Comparison of ENCODE assay signal across 19 cellular contexts in genomic region chr5:167241436-167242067, GRCh38.
DNase-seq lines count a peak whose midpoint lies in the region; ATAC-seq, FAIRE-seq and TF ChIP-seq lines count a peak whose summit lies in the region.
"Had no signal": no experiment of that assay in that cellular context is flagged by ENCODE, and none has a peak within 500 bp of the region (broad histone marks: within the 10 kb centered on the region; RNA-seq: fewer than 3 reads in every experiment).

No MANE protein-coding gene starts in this region.

- H3K14ac ChIP-seq in IMR-90 (replicated peaks; ENCODE audit: low read depth, low read length) = no peak overlapping the region
- no peak overlapping the region for H3K14ac ChIP-seq in H1 (ENCODE audit: insufficient read length)
- no peak overlapping the region for H3K14ac ChIP-seq in mesenchymal stem cell (ENCODE audit: low read length in 2 of 2)

- 48% methylated on average over 3 of the region's 6 CpGs; no CpG with 5 or more reads in 1 of the 2 experiments for WGBS in IMR-90 (ENCODE audit: extremely low coverage in 2 of 2, insufficient read length in 1 of 2), 2 experiments
- 94% methylated on average over 6 of the region's 6 CpGs; no CpG with 5 or more reads in 1 of the 2 experiments for WGBS in H1 (ENCODE audit: extremely low coverage in 1 of 2, insufficient coverage in 1 of 2, insufficient read length in 1 of 2, insufficient replicate concordance in 2 of 2, low coverage in 1 of 2, low lambda C conversion rate in 2 of 2, missing lambda C conversion rate in 1 of 2), 2 experiments
- WGBS in mesenchymal stem cell = 91% methylated on average over 4 of the region's 6 CpGs

- ATAC-seq in IMR-90 (ENCODE audit: low read depth) (no peak), HG03139 (IDR thresholded peaks at IDR 0.05; ENCODE audit: unreplicated experiment) (no peak)
- ATAC-seq: GM12878, GM23338 had no signal

- H2AK9ac ChIP-seq in IMR-90 (replicated peaks; ENCODE audit: low read depth, low read length, poor library complexity) = no peak overlapping the region

- H3K9ac ChIP-seq in IMR-90 (ENCODE audit: low read depth, low read length) = no peak overlapping the region
- H3K9ac ChIP-seq in H1 (replicated peaks in 1 of 4; ENCODE audit: extremely low read depth in 1 of 4, low read depth in 3 of 4, low read length in 3 of 4) = no peak overlapping the region
- no peak overlapping the region for H3K9ac ChIP-seq in mesenchymal stem cell (ENCODE audit: low read length)

- DNase-seq in COLO829 (ENCODE audit: low spot score) (peak; percentile 18), IMR-90 (no peak), H1 (ENCODE audit: low read depth in 1 of 2, low spot score in 2 of 2) (no peak), mesenchymal stem cell (no peak), activated T-cell treated with anti-CD3 and anti-CD28 coated beads for 4 hours (no peak)
- DNase-seq: C1 segment of cervical spinal cord; Caco-2; CD4-positive, alpha-beta memory T cell; DMS153; DMS79; EL; GDM1; HFFc6 had no signal

- no peaks in the 10 kb centered on the region for H3K79me1 ChIP-seq in IMR-90 (ENCODE audit: low read depth in 1 of 2, low read length in 2 of 2)
- no peaks in the 10 kb centered on the region for H3K79me1 ChIP-seq in H1 (ENCODE audit: low read depth, low read length)
- H3K79me1 ChIP-seq in mesenchymal stem cell (replicated peaks; ENCODE audit: low read length, poor library complexity, severe bottlenecking) = no peaks in the 10 kb centered on the region

- H3K4ac ChIP-seq in IMR-90 (ENCODE audit: low read depth, low read length) (no peak overlapping the region), H1 (replicated peaks; ENCODE audit: insufficient read length, low read depth, low read length) (no peak overlapping the region), mesenchymal stem cell (ENCODE audit: low read depth in 1 of 2, low read length in 2 of 2) (no peak overlapping the region)

- CTCF ChIA-PET in IMR-90 (lab: Yijun Ruan, JAX) (no interaction called here), H1 (lab: Charles Lee; ENCODE audit: partially characterized antibody) (interaction anchor here (0.6 to 2.0 kb wide), 4 partner anchors 9 to 278 kb away, joined by 3 to 4 read pairs (median 4); no protein-coding TSS in a partner anchor)

- H2AFZ ChIP-seq in IMR-90 (replicated peaks; ENCODE audit: low read length, poor library complexity) = no peak overlapping the region
- H2AFZ ChIP-seq in H1 (ENCODE audit: low read length) = peak overlapping the region; percentile 67; the same call in 1 of the 2 replicates
- H2AFZ ChIP-seq in mesenchymal stem cell (ENCODE audit: low read depth, low read length) = no peak overlapping the region
- H2AFZ ChIP-seq: GM23338 had no signal

- no TSS peak for BruUV-seq in IMR-90 (replicated peaks; lab: Mats Ljungman, UMichigan)

- H3K27ac ChIP-seq in IMR-90 (ENCODE audit: insufficient read depth, low read length) = no peak overlapping the region
- H3K27ac ChIP-seq in H1 (ENCODE audit: low read depth, low read length) = no peak overlapping the region
- no peak overlapping the region for H3K27ac ChIP-seq in mesenchymal stem cell (ENCODE audit: low read length, poor library complexity, severe bottlenecking)

- H2BK15ac ChIP-seq in IMR-90 (ENCODE audit: low read depth, low read length) (no peak overlapping the region), H1 (ENCODE audit: low read length) (no peak overlapping the region), mesenchymal stem cell (ENCODE audit: low read depth, poor library complexity, severe bottlenecking) (no peak overlapping the region)

- H2BK20ac ChIP-seq in IMR-90 (ENCODE audit: low read depth, low read length) = no peak overlapping the region
- no peak overlapping the region for H2BK20ac ChIP-seq in H1 (ENCODE audit: low read length)

- no peak overlapping the region for H3K23ac ChIP-seq in IMR-90 (ENCODE audit: low read depth, low read length)
- no peak overlapping the region for H3K23ac ChIP-seq in H1 (ENCODE audit: insufficient read length)
- H3K23ac ChIP-seq in mesenchymal stem cell (ENCODE audit: low read length in 2 of 2) = no peak overlapping the region

- TF ChIP-seq EP300 in H1 (IDR thresholded peaks at IDR 0.05; ENCODE audit: borderline replicate concordance in 1 of 2, low read depth in 2 of 2, low read length in 2 of 2) = no peak

- POLR2A ChIA-PET in IMR-90 (lab: Charles Lee; ENCODE audit: unreplicated experiment) = no interaction called here
- POLR2A ChIA-PET in H1 (lab: Charles Lee; ENCODE audit: partially characterized antibody) = no interaction called here

- TF ChIP-seq CTCF in IMR-90 (conservative IDR thresholded peaks at IDR 0.05; ENCODE audit: low read depth, low read length) (no peak), H1 (IDR thresholded peaks at IDR 0.05; ENCODE audit: control extremely low read depth in 1 of 3, insufficient read depth in 1 of 3, low read depth in 1 of 3, low read length in 3 of 3) (no peak)

- H4K8ac ChIP-seq in IMR-90 (ENCODE audit: low read depth in 2 of 2, low read length in 2 of 2) (no peak overlapping the region), H1 (ENCODE audit: extremely low read depth, insufficient read depth, low read length) (no peak overlapping the region), mesenchymal stem cell (ENCODE audit: low read length) (no peak overlapping the region)

- H2BK120ac ChIP-seq in IMR-90 (ENCODE audit: low read depth, low read length) (no peak overlapping the region), H1 (replicated peaks; ENCODE audit: low read depth, low read length) (no peak overlapping the region), mesenchymal stem cell (ENCODE audit: low read depth, low read length) (no peak overlapping the region)

- H3K4me1 ChIP-seq in IMR-90 (ENCODE audit: control insufficient read depth, insufficient read depth, low read length) (no peaks in the 10 kb centered on the region), H1 (replicated peaks in 1 of 4; ENCODE audit: control insufficient read depth in 3 of 4, insufficient read depth in 4 of 4, low read length in 3 of 4) (no peaks in the 10 kb centered on the region; a peak in 1 of 7 replicates), mesenchymal stem cell (ENCODE audit: control insufficient read depth, insufficient read depth, low read depth, low read length) (no peaks in the 10 kb centered on the region)
- H3K4me1 ChIP-seq: Caco-2 had no signal

- no peaks in the 10 kb centered on the region for H3K9me1 ChIP-seq in IMR-90 (ENCODE audit: insufficient read depth, low read length)

- intact Hi-C loops in IMR-90 (cut with micrococcal nuclease) = loop anchor here (5.0 to 10.0 kb wide), 2 partner anchors 326 to 1607 kb away; no protein-coding TSS in a partner anchor

- no peak overlapping the region for H4K91ac ChIP-seq in IMR-90 (ENCODE audit: insufficient read depth, low read depth, low read length)
- H4K91ac ChIP-seq in H1 (replicated peaks; ENCODE audit: insufficient read length, low read length) = no peak overlapping the region
- H4K91ac ChIP-seq in mesenchymal stem cell (ENCODE audit: low read length) = peak overlapping the region; percentile 39

- H2BK5ac ChIP-seq in IMR-90 (ENCODE audit: low read depth, low read length, poor library complexity, severe bottlenecking) (no peak overlapping the region), H1 (ENCODE audit: low read depth, low read length) (no peak overlapping the region), mesenchymal stem cell (ENCODE audit: low read depth, low read length, poor library complexity, severe bottlenecking) (no peak overlapping the region)

- H4K20me1 ChIP-seq in IMR-90 (ENCODE audit: insufficient read depth, low read length) = no peaks in the 10 kb centered on the region
- no peaks in the 10 kb centered on the region for H4K20me1 ChIP-seq in H1 (replicated peaks in 1 of 2; ENCODE audit: control insufficient read depth in 1 of 2, insufficient read depth in 2 of 2, low read length in 2 of 2)

- TF ChIP-seq RAD21 in IMR-90 (IDR thresholded peaks at IDR 0.05; ENCODE audit: low read length) (no peak), H1 (IDR thresholded peaks at IDR 0.05 in 1 of 2, conservative IDR thresholded peaks at IDR 0.05 in 1 of 2; ENCODE audit: low read depth in 2 of 2, low read length in 2 of 2) (no peak)

- TF ChIP-seq POLR2A in IMR-90 (IDR thresholded peaks at IDR 0.05; ENCODE audit: low read depth, low read length) (no peak), H1 (IDR thresholded peaks at IDR 0.05; ENCODE audit: control extremely low read depth in 1 of 2, low read depth in 2 of 2, low read length in 2 of 2) (no peak)

- H2BK12ac ChIP-seq in H1 (ENCODE audit: low read depth, low read length) = no peak overlapping the region
- H2BK12ac ChIP-seq in mesenchymal stem cell (ENCODE audit: low read length in 2 of 2) = no peak overlapping the region

- H3K23me2 ChIP-seq in H1 (ENCODE audit: low read depth, low read length) = no peaks in the 10 kb centered on the region

- H3K56ac ChIP-seq in IMR-90 (ENCODE audit: extremely low read depth, insufficient read depth, low read length) (no peak overlapping the region), H1 (replicated peaks; ENCODE audit: insufficient read length, low read depth, low read length) (no peak overlapping the region)

- H3K27me3 ChIP-seq in IMR-90 (ENCODE audit: control insufficient read depth, insufficient read depth, low read length) (no peaks in the 10 kb centered on the region), H1 (replicated peaks in 1 of 4; ENCODE audit: control insufficient read depth in 3 of 4, extremely low read depth in 1 of 4, insufficient read depth in 3 of 4, low read length in 3 of 4) (no peaks in the 10 kb centered on the region), mesenchymal stem cell (ENCODE audit: control insufficient read depth in 1 of 2, insufficient read depth in 1 of 2, low read length in 2 of 2) (no peaks in the 10 kb centered on the region)

- H4K5ac ChIP-seq in IMR-90 (ENCODE audit: low read depth, low read length) (no peak overlapping the region), H1 (ENCODE audit: insufficient read length, low read depth, low read length) (no peak overlapping the region)

- H3K18ac ChIP-seq in IMR-90 (ENCODE audit: low read depth, low read length) (no peak overlapping the region), H1 (ENCODE audit: extremely low read depth, low read length) (no peak overlapping the region), mesenchymal stem cell (ENCODE audit: low read depth in 1 of 2, low read length in 2 of 2) (no peak overlapping the region)

- H3K4me2 ChIP-seq in IMR-90 (ENCODE audit: low read depth, low read length) (no peak overlapping the region), H1 (ENCODE audit: insufficient read depth in 1 of 2, low read depth in 2 of 2, low read length in 2 of 2) (no peak overlapping the region), mesenchymal stem cell (ENCODE audit: low read length, poor library complexity, severe bottlenecking) (no peak overlapping the region)
- H3K4me2 ChIP-seq: GM23338 had no signal

- dilution Hi-C loops in IMR-90 (cut with HindIII; ENCODE audit: low sequenced_read_pairs, unreplicated experiment) = no loop called here

- no peak overlapping the region for H3K4me3 ChIP-seq in IMR-90 (ENCODE audit: insufficient read depth, low read depth, low read length)
- H3K4me3 ChIP-seq in H1 (ENCODE audit: extremely low read depth in 1 of 4, insufficient read depth in 2 of 4, low read depth in 3 of 4, low read length in 4 of 4) = no peak overlapping the region
- H3K4me3 ChIP-seq in mesenchymal stem cell (ENCODE audit: insufficient read depth in 1 of 2, low read depth in 1 of 2, low read length in 2 of 2) = no peak overlapping the region
- H3K4me3 ChIP-seq: GM12878, GM23338, HAP-1 had no signal

- no peak for FAIRE-seq in H1 (lab: Jason Lieb, UNC)
- FAIRE-seq: GM12878, GM18507, H54 had no signal

- no peaks in the 10 kb centered on the region for H3K79me2 ChIP-seq in H1 (ENCODE audit: control insufficient read depth in 1 of 2, insufficient read depth in 2 of 2, low read length in 2 of 2)

- H3K9me3 ChIP-seq in IMR-90 (ENCODE audit: control insufficient read depth, insufficient read depth, low read length) (no peaks in the 10 kb centered on the region), H1 (ENCODE audit: insufficient read depth in 2 of 2, low read depth in 1 of 2, low read length in 1 of 2) (no peaks in the 10 kb centered on the region), mesenchymal stem cell (ENCODE audit: control insufficient read depth, low read length) (no peaks in the 10 kb centered on the region)
- H3K9me3 ChIP-seq: Caco-2, HAP-1 had no signal

- in situ Hi-C loops in IMR-90 (cut with MboI; ENCODE audit: low sequenced_read_pairs) = no loop called here

- H3K36me3 ChIP-seq in IMR-90 (ENCODE audit: control insufficient read depth, insufficient read depth, low read length) (no peaks in the 10 kb centered on the region), H1 (ENCODE audit: control insufficient read depth in 2 of 4, insufficient read depth in 4 of 4, low read length in 3 of 4) (no peaks in the 10 kb centered on the region; a peak in 1 of 8 replicates), mesenchymal stem cell (ENCODE audit: control insufficient read depth in 1 of 2, insufficient read depth in 2 of 2, low read depth in 1 of 2, low read length in 2 of 2) (no peaks in the 10 kb centered on the region)
- H3K36me3 ChIP-seq: HAP-1 had no signal

- H2AK5ac ChIP-seq in IMR-90 (ENCODE audit: low read depth, low read length) = no peak overlapping the region
- H2AK5ac ChIP-seq in H1 (ENCODE audit: low read depth, low read length) = no peak overlapping the region
- H2AK5ac ChIP-seq in mesenchymal stem cell (ENCODE audit: low read length, severe bottlenecking) = no peak overlapping the region
